8 cellular contexts compared by ENCODE assay signal in the genomic region with DNA sequence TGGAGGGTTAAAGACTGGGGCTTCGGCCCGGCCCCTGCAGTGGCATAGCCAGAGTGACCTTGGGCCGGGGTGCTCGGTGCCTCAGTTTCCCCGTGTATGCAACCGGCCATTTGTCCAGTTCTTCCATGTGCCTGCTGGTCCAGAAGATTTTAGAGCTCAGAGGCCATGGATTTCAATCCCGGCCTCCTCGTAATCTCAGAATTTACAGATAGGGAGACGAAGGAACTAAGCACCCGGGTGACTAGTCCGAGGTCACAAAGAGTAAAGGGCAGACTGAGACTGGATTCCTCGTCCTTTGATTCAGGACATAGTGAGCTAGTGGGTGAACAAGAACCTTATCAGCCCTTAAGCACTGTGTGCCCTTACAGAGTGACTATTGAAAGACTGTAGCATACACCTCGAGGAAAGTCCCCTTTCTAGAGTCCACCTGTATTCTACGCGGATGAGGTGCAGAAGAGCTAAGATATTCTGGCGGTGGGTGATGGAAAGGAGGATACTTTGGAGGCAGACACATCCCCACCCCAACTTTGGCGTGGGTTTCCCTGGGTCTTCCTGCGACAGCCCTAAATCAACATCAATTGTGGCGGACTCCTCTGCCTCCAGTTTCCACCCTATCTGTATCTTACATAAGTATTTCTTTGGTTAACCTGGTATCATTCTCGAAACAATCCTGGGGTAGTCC. TPM values are rescaled to one million over a fixed set of nuclear protein-coding genes. Genes with fewer than 3 reads are reported as not detected.
A peak's percentile ranks its signal among the peaks of the same experiment; 100 is the strongest.
DNase-seq lines count a peak whose midpoint lies in the region; ATAC-seq and TF ChIP-seq lines count a peak whose summit lies in the region.

No MANE protein-coding gene starts in this region.

- no peaks in the 10 kb centered on the region for H3K36me3 Mint-ChIP-seq in immature natural killer cell

- no peaks in the 10 kb centered on the region for H3K9me3 ChIP-seq in BLaER1
- no peaks in the 10 kb centered on the region for H3K9me3 ChIP-seq in Karpas-422 (ENCODE audit: low read length)
- H3K9me3 ChIP-seq in ascending aorta = no peaks in the 10 kb centered on the region

- TF ChIP-seq CTCF in ascending aorta (IDR thresholded peaks at IDR 0.05) = no peak

- H3K27me3 Mint-ChIP-seq in immature natural killer cell (ENCODE audit: low read depth in 3 of 3) = peaks cover 8 to 16% (median 10%) of the 10 kb centered on the region in 3 donors
- no peaks in the 10 kb centered on the region for H3K27me3 Mint-ChIP-seq in stimulated activated naive CD8-positive, alpha-beta T cell treated with anti-CD3 and anti-CD28 coated beads, Interleukin-15, amount 100 ng/mL, for 72 hours

- peak overlapping the region; percentile 93 for H3K4me3 ChIP-seq in BLaER1
- H3K4me3 ChIP-seq in Karpas-422 (ENCODE audit: low read length) = peak overlapping the region; percentile 90
- H3K4me3 ChIP-seq in ascending aorta = peak overlapping the region; percentile 92 to 99

- no peaks in the 10 kb centered on the region for H3K9me3 Mint-ChIP-seq in immature natural killer cell
- no peaks in the 10 kb centered on the region for H3K9me3 Mint-ChIP-seq in stimulated activated naive CD8-positive, alpha-beta T cell treated with anti-CD3 and anti-CD28 coated beads, Interleukin-15, amount 100 ng/mL, for 72 hours

- DNase-seq in Karpas-422 (peak; percentile 51), ascending aorta (ENCODE audit: low spot score in 2 of 2) (no peak), immature natural killer cell (no peak)
- no peak for DNase-seq in stimulated activated naive CD8-positive, alpha-beta T cell treated with anti-CD3 and anti-CD28 coated beads, Interleukin-15, amount 100 ng/mL, for 72 hours

- H3K4me1 Mint-ChIP-seq in immature natural killer cell = peaks cover 42 to 52% of the 10 kb centered on the region in 2 donors
- peaks cover 33% of the 10 kb centered on the region for H3K4me1 Mint-ChIP-seq in stimulated activated naive CD8-positive, alpha-beta T cell treated with anti-CD3 and anti-CD28 coated beads, Interleukin-15, amount 100 ng/mL, for 72 hours

- H3K79me2 ChIP-seq in Karpas-422 (ENCODE audit: low read length) = peaks cover 81% of the 10 kb centered on the region

- H3K4me2 ChIP-seq in BLaER1 = peak overlapping the region; percentile 97
- peak overlapping the region; percentile 74 for H3K4me2 ChIP-seq in Karpas-422 (ENCODE audit: low read depth, low read length, poor library complexity, severe bottlenecking)

- H3K36me3 ChIP-seq in BLaER1 (peaks cover 20% of the 10 kb centered on the region), Karpas-422 (ENCODE audit: insufficient read depth, low read length) (peaks cover 10% of the 10 kb centered on the region; the same call in 1 of the 2 replicates), ascending aorta (no peaks in the 10 kb centered on the region)

- H4K20me1 ChIP-seq in BLaER1 (peaks cover 29% of the 10 kb centered on the region; the same call in 1 of the 2 replicates), Karpas-422 (ENCODE audit: insufficient read depth, low read depth, low read length) (no peaks in the 10 kb centered on the region)

- H3K27ac ChIP-seq in BLaER1 = peak overlapping the region; percentile 59
- no peak overlapping the region for H3K27ac ChIP-seq in Karpas-422 (ENCODE audit: low read length)
- H3K27ac ChIP-seq in ascending aorta = peak overlapping the region; percentile 79 to 81

- H3K27me3 ChIP-seq in BLaER1 = no peaks in the 10 kb centered on the region
- no peaks in the 10 kb centered on the region for H3K27me3 ChIP-seq in Karpas-422 (ENCODE audit: low read length)
- no peaks in the 10 kb centered on the region for H3K27me3 ChIP-seq in ascending aorta

- no peaks in the 10 kb centered on the region for H3K9me2 ChIP-seq in Karpas-422 (replicated peaks; ENCODE audit: insufficient read depth, low read length)

- intact Hi-C loops in ascending aorta (cut with DNase I) = loop anchor here (1.0 to 5.0 kb wide), 4 partner anchors 53 to 505 kb away; partner anchors contain the start of genes ALAD, CDC26, INIP and PRPF4

- peak overlapping the region; percentile 92 to 98 (median 94) for H3K27ac Mint-ChIP-seq in immature natural killer cell
- H3K27ac Mint-ChIP-seq in stimulated activated naive CD8-positive, alpha-beta T cell treated with anti-CD3 and anti-CD28 coated beads, Interleukin-15, amount 100 ng/mL, for 72 hours = peak overlapping the region; percentile 97 to 98

- H3K4me3 Mint-ChIP-seq in immature natural killer cell = peak overlapping the region; percentile 89 to 97 (median 93)
- peak overlapping the region; percentile 97 to 99 for H3K4me3 Mint-ChIP-seq in stimulated activated naive CD8-positive, alpha-beta T cell treated with anti-CD3 and anti-CD28 coated beads, Interleukin-15, amount 100 ng/mL, for 72 hours

- 0 out of 2 replicates have a peak overlapping the region, but pooled peaks have one; percentile 64 for H2AFZ ChIP-seq in Karpas-422 (ENCODE audit: low read length)

- H3K9ac ChIP-seq in BLaER1 = peak overlapping the region; percentile 85
- peak overlapping the region; percentile 73 for H3K9ac ChIP-seq in Karpas-422 (ENCODE audit: low read length)

- H3K4me1 ChIP-seq in BLaER1 (peaks cover 45% of the 10 kb centered on the region), Karpas-422 (ENCODE audit: low read length) (peaks cover 46% of the 10 kb centered on the region), ascending aorta (peaks cover 10 to 15% of the 10 kb centered on the region in 2 donors)

- no peak for ATAC-seq in stimulated activated naive CD8-positive, alpha-beta T cell treated with anti-CD3 and anti-CD28 coated beads, Interleukin-15, amount 100 ng/mL, for 72 hours
- ATAC-seq in HG02678 (IDR thresholded peaks at IDR 0.05; ENCODE audit: unreplicated experiment) (no peak), HG03196 (IDR thresholded peaks at IDR 0.05; ENCODE audit: unreplicated experiment) (no peak), HG02938 (IDR thresholded peaks at IDR 0.05; ENCODE audit: unreplicated experiment) (no peak)

RNA-seq across cellular contexts. Expression of gene SLC31A1, which starts 0.6 kb away (rescaled TPM):
- total RNA-seq in Karpas-422 (2014; rRNA removed; shearing (Covaris generic); ENCODE audit: low replicate concordance) = 8.7 and 13.5 TPM in 2 replicates
- total RNA-seq in ascending aorta = 3.7 TPM
- 1 to 10 TPM; 5.2 to 5.8 (median 5.5) TPM for polyA plus RNA-seq in immature natural killer cell

RNA-seq across cellular contexts. Expression of gene FKBP15, which starts 0.9 kb away (rescaled TPM):
- total RNA-seq in Karpas-422 (2014; rRNA removed; shearing (Covaris generic); ENCODE audit: low replicate concordance) = 23.5 and 65.1 TPM in 2 replicates
- total RNA-seq in ascending aorta = 24.4 TPM
- polyA plus RNA-seq in immature natural killer cell = 10 to 100 TPM in 1 of 3 donors, 1 to 10 TPM in 2; 2.8 to 22.7 (median 8.4) TPM

RNA-seq across cellular contexts. Expression of gene CDC26, which starts 53.4 kb away (rescaled TPM):
- 33.4 and 36.0 TPM in 2 replicates for total RNA-seq in Karpas-422 (2014; rRNA removed; shearing (Covaris generic); ENCODE audit: low replicate concordance)
- 1.2 TPM for total RNA-seq in ascending aorta
- polyA plus RNA-seq in immature natural killer cell = 100 to 1,000 TPM; 136 to 141 (median 137) TPM

RNA-seq across cellular contexts. Expression of gene PRPF4, which starts 53.5 kb away (rescaled TPM):
- total RNA-seq in Karpas-422 (2014; rRNA removed; shearing (Covaris generic); ENCODE audit: low replicate concordance) = 22.2 and 24.4 TPM in 2 replicates
- 5.4 TPM for total RNA-seq in ascending aorta
- 10 to 100 TPM; 17.7 to 25.6 (median 25.1) TPM for polyA plus RNA-seq in immature natural killer cell

Comparison
In these comparisons a context has a peak if more than half of its experiments do, and no peak if none do; other contexts are left out.
1. RNA of gene CDC26, which starts 53.4 kb away (total RNA-seq): 33.4 to 36.0 TPM in Karpas-422; 1.2 TPM in ascending aorta (single experiment); every median in the first group is over 10 times any median in the second.
2. Peak in every context shown above with its lines, with median percentiles within 50 percentile points of each other: H3K4me3 ChIP-seq.